In the genomic region with DNA sequence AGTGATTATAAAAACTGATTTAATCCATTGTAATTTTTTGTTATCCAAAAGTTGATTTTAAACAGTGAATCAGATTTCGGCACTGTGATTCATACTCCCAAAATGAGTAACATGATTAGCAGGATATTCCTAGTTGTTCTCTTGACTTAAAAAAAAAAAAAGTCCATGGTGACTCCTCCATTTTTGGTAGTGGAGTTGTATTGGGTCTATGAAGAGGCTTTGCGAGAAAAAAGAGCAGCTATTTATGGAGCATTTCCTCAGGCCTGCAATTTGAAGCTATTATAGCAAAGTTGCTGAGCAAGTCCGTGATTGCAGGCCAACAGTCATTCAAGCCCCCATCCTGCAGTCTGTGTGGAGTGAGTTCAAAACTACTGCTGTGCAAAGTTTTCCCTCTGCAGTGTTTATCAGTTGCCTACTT, we compare ENCODE assay signal across 1 cellular context.
TF ChIP-seq lines count a peak whose summit lies in the region.

No MANE protein-coding gene starts in this region.

TF ChIP-seq in GM23338, 12 proteins besides CTCF, POLR2A, EP300 and RAD21 (continued from another document):
- TF ChIP-seq, protein P1, sequence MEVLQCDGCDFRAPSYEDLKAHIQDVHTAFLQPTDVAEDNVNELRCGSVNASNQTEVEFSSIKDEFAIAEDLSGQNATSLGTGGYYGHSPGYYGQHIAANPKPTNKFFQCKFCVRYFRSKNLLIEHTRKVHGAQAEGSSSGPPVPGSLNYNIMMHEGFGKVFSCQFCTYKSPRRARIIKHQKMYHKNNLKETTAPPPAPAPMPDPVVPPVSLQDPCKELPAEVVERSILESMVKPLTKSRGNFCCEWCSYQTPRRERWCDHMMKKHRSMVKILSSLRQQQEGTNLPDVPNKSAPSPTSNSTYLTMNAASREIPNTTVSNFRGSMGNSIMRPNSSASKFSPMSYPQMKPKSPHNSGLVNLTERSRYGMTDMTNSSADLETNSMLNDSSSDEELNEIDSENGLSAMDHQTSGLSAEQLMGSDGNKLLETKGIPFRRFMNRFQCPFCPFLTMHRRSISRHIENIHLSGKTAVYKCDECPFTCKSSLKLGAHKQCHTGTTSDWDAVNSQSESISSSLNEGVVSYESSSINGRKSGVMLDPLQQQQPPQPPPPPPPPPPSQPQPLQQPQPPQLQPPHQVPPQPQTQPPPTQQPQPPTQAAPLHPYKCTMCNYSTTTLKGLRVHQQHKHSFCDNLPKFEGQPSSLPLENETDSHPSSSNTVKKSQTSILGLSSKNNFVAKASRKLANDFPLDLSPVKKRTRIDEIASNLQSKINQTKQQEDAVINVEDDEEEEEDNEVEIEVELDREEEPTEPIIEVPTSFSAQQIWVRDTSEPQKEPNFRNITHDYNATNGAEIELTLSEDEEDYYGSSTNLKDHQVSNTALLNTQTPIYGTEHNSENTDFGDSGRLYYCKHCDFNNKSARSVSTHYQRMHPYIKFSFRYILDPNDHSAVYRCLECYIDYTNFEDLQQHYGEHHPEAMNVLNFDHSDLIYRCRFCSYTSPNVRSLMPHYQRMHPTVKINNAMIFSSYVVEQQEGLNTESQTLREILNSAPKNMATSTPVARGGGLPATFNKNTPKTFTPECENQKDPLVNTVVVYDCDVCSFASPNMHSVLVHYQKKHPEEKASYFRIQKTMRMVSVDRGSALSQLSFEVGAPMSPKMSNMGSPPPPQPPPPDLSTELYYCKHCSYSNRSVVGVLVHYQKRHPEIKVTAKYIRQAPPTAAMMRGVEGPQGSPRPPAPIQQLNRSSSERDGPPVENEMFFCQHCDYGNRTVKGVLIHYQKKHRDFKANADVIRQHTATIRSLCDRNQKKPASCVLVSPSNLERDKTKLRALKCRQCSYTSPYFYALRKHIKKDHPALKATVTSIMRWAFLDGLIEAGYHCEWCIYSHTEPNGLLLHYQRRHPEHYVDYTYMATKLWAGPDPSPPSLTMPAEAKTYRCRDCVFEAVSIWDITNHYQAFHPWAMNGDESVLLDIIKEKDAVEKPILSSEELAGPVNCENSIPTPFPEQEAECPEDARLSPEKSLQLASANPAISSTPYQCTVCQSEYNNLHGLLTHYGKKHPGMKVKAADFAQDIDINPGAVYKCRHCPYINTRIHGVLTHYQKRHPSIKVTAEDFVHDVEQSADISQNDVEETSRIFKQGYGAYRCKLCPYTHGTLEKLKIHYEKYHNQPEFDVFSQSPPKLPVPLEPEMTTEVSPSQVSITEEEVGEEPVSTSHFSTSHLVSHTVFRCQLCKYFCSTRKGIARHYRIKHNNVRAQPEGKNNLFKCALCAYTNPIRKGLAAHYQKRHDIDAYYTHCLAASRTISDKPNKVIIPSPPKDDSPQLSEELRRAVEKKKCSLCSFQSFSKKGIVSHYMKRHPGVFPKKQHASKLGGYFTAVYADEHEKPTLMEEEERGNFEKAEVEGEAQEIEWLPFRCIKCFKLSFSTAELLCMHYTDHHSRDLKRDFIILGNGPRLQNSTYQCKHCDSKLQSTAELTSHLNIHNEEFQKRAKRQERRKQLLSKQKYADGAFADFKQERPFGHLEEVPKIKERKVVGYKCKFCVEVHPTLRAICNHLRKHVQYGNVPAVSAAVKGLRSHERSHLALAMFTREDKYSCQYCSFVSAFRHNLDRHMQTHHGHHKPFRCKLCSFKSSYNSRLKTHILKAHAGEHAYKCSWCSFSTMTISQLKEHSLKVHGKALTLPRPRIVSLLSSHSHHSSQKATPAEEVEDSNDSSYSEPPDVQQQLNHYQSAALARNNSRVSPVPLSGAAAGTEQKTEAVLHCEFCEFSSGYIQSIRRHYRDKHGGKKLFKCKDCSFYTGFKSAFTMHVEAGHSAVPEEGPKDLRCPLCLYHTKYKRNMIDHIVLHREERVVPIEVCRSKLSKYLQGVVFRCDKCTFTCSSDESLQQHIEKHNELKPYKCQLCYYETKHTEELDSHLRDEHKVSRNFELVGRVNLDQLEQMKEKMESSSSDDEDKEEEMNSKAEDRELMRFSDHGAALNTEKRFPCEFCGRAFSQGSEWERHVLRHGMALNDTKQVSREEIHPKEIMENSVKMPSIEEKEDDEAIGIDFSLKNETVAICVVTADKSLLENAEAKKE (CRISPR knock-in tag; IDR thresholded peaks at IDR 0.05): no peak
- TF ChIP-seq, protein P2, sequence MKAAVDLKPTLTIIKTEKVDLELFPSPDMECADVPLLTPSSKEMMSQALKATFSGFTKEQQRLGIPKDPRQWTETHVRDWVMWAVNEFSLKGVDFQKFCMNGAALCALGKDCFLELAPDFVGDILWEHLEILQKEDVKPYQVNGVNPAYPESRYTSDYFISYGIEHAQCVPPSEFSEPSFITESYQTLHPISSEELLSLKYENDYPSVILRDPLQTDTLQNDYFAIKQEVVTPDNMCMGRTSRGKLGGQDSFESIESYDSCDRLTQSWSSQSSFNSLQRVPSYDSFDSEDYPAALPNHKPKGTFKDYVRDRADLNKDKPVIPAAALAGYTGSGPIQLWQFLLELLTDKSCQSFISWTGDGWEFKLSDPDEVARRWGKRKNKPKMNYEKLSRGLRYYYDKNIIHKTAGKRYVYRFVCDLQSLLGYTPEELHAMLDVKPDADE (IDR thresholded peaks at IDR 0.05): no peak
- TF ChIP-seq, protein P3, sequence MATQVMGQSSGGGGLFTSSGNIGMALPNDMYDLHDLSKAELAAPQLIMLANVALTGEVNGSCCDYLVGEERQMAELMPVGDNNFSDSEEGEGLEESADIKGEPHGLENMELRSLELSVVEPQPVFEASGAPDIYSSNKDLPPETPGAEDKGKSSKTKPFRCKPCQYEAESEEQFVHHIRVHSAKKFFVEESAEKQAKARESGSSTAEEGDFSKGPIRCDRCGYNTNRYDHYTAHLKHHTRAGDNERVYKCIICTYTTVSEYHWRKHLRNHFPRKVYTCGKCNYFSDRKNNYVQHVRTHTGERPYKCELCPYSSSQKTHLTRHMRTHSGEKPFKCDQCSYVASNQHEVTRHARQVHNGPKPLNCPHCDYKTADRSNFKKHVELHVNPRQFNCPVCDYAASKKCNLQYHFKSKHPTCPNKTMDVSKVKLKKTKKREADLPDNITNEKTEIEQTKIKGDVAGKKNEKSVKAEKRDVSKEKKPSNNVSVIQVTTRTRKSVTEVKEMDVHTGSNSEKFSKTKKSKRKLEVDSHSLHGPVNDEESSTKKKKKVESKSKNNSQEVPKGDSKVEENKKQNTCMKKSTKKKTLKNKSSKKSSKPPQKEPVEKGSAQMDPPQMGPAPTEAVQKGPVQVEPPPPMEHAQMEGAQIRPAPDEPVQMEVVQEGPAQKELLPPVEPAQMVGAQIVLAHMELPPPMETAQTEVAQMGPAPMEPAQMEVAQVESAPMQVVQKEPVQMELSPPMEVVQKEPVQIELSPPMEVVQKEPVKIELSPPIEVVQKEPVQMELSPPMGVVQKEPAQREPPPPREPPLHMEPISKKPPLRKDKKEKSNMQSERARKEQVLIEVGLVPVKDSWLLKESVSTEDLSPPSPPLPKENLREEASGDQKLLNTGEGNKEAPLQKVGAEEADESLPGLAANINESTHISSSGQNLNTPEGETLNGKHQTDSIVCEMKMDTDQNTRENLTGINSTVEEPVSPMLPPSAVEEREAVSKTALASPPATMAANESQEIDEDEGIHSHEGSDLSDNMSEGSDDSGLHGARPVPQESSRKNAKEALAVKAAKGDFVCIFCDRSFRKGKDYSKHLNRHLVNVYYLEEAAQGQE (IDR thresholded peaks at IDR 0.05; ENCODE audit: unreplicated experiment): no peak
- TF ChIP-seq NANOG (IDR thresholded peaks at IDR 0.05; ENCODE audit: borderline replicate concordance) (no peak), ZNF331 (CRISPR knock-in tag; IDR thresholded peaks at IDR 0.05; ENCODE audit: low read depth) (no peak), ZNF114 (CRISPR knock-in tag; IDR thresholded peaks at IDR 0.05) (no peak)
TF ChIP-seq in GM23338: peak in this region for 0.
